In the genomic region with DNA sequence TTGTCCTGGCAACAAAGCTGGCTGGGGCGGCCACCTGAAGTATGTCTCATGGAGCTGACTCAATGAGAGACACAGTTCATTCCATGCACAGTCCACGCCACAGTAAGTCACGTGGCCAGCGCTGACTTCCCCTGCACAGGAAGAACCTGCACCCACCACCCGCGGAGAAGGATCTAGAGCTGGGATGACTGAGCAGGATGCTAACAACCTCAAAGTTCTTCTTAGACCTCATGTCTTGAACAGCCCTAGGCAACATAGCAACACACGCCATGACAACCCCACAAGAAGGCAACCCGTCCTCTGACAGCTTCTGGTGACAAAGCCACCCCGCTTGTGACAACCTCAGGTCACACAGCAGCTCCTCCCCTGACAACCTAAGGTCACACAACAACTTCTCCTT, we compare ENCODE assay signal across 19 cellular contexts.
DNase-seq lines count a peak whose midpoint lies in the region; ATAC-seq and TF ChIP-seq lines count a peak whose summit lies in the region.
"Had no signal": no experiment of that assay in that cellular context is flagged by ENCODE, and none has a peak within 500 bp of the region (broad histone marks: within the 10 kb centered on the region; RNA-seq: fewer than 3 reads in every experiment).

No MANE protein-coding gene starts in this region.

- H3K27me3 ChIP-seq in upper lobe of right lung (no peaks in the 10 kb centered on the region), prostate gland (replicated peaks; ENCODE audit: insufficient read depth) (no peaks in the 10 kb centered on the region)
- H3K27me3 ChIP-seq: BLaER1, Peyer's patch, SJCRH30 had no signal

- H3K36me3 Mint-ChIP-seq in central memory CD8-positive, alpha-beta T cell (ENCODE audit: insufficient read depth): no peaks in the 10 kb centered on the region
- H3K36me3 Mint-ChIP-seq in nephron progenitor cell (ENCODE audit: low read depth): no peaks in the 10 kb centered on the region
- H3K36me3 Mint-ChIP-seq: CD4-positive, alpha-beta memory T cell had no signal

- ATAC-seq in central memory CD8-positive, alpha-beta T cell (replicated peaks; ENCODE audit: extremely low read depth, poor library complexity, severe bottlenecking): peak; percentile 24
- ATAC-seq in upper lobe of right lung: no peak
- no peak for ATAC-seq in GM19467 (IDR thresholded peaks at IDR 0.05; ENCODE audit: unreplicated experiment)
- ATAC-seq: HCT116 had no signal

- no peak overlapping the region for H3K4me3 ChIP-seq in upper lobe of right lung
- H3K4me3 ChIP-seq in prostate gland: no peak overlapping the region
- H3K4me3 ChIP-seq: BLaER1, Peyer's patch, SJCRH30 had no signal

- H3K36me3 ChIP-seq in upper lobe of right lung (no peaks in the 10 kb centered on the region), prostate gland (no peaks in the 10 kb centered on the region)
- H3K36me3 ChIP-seq: BLaER1, Peyer's patch, SJCRH30 had no signal

- no peak overlapping the region for H3K4me3 Mint-ChIP-seq in central memory CD8-positive, alpha-beta T cell
- no peak overlapping the region for H3K4me3 Mint-ChIP-seq in nephron progenitor cell
- H3K4me3 Mint-ChIP-seq: CD4-positive, alpha-beta memory T cell had no signal

- intact Hi-C loops in upper lobe of right lung (cut with DNase I) (no loop called here), prostate gland (cut with DNase I) (no loop called here)

- H3K4me1 Mint-ChIP-seq in central memory CD8-positive, alpha-beta T cell: peaks cover 6% of the 10 kb centered on the region
- no peaks in the 10 kb centered on the region for H3K4me1 Mint-ChIP-seq in nephron progenitor cell
- H3K4me1 Mint-ChIP-seq: CD4-positive, alpha-beta memory T cell had no signal

- TF ChIP-seq POLR2A in prostate gland (IDR thresholded peaks at IDR 0.05): no peak

- H3K9me3 ChIP-seq in upper lobe of right lung (no peaks in the 10 kb centered on the region), prostate gland (no peaks in the 10 kb centered on the region)
- H3K9me3 ChIP-seq: BLaER1, Peyer's patch, SJCRH30 had no signal

- 92% methylated on average over 9 of the region's 9 CpGs for WGBS in prostate gland

- TF ChIP-seq CTCF in nephron progenitor cell (IDR thresholded peaks at IDR 0.05): no peak
- TF ChIP-seq CTCF in upper lobe of right lung (IDR thresholded peaks at IDR 0.05): no peak
- TF ChIP-seq CTCF in prostate gland (IDR thresholded peaks at IDR 0.05): no peak

- H3K4me1 ChIP-seq in upper lobe of right lung (no peaks in the 10 kb centered on the region), prostate gland (replicated peaks) (no peaks in the 10 kb centered on the region)
- H3K4me1 ChIP-seq: BLaER1, Peyer's patch, SJCRH30 had no signal

- H3K27ac Mint-ChIP-seq in central memory CD8-positive, alpha-beta T cell (ENCODE audit: low read depth): no peak overlapping the region
- H3K27ac Mint-ChIP-seq in nephron progenitor cell: peak overlapping the region; percentile 54
- H3K27ac Mint-ChIP-seq: CD4-positive, alpha-beta memory T cell had no signal

- DNase-seq in NAMALWA (ENCODE audit: low spot score) (peak; percentile 4), nephron progenitor cell (no peak), upper lobe of right lung (peak; percentile 59), prostate gland (ENCODE audit: low spot score) (no peak), pons (ENCODE audit: low spot score) (no peak)
- DNase-seq in central memory CD8-positive, alpha-beta T cell (ENCODE audit: low spot score in 2 of 2): no peak
- DNase-seq: ACHN; CD4-positive, alpha-beta memory T cell; GOT3; KBM-7; NCI-H1092 treated with DMSO at 0.1 percent for 48 hours; NCI-H2081; NCI-H446; NCI-H526; SJCRH30 had no signal

- peaks cover 31% of the 10 kb centered on the region for H3K27me3 Mint-ChIP-seq in central memory CD8-positive, alpha-beta T cell
- peaks cover 45% of the 10 kb centered on the region for H3K27me3 Mint-ChIP-seq in nephron progenitor cell (ENCODE audit: low read depth, poor library complexity)

- H3K9me3 Mint-ChIP-seq in central memory CD8-positive, alpha-beta T cell: no peaks in the 10 kb centered on the region
- H3K9me3 Mint-ChIP-seq in nephron progenitor cell: peaks cover 5% of the 10 kb centered on the region

- no peak overlapping the region for H3K27ac ChIP-seq in upper lobe of right lung
- H3K27ac ChIP-seq in prostate gland: no peak overlapping the region
- H3K27ac ChIP-seq: BLaER1, Peyer's patch, SJCRH30 had no signal

Comparison
In these comparisons a context has a peak if more than half of its experiments do, and no peak if none do; other contexts are left out.
1. DNase-seq: peak in NAMALWA (single experiment) and upper lobe of right lung (single experiment); none in central memory CD8-positive, alpha-beta T cell (0 of 2), nephron progenitor cell (single experiment), prostate gland (single experiment) and pons (single experiment).